19 cellular contexts compared by ENCODE assay signal in the genomic region with DNA sequence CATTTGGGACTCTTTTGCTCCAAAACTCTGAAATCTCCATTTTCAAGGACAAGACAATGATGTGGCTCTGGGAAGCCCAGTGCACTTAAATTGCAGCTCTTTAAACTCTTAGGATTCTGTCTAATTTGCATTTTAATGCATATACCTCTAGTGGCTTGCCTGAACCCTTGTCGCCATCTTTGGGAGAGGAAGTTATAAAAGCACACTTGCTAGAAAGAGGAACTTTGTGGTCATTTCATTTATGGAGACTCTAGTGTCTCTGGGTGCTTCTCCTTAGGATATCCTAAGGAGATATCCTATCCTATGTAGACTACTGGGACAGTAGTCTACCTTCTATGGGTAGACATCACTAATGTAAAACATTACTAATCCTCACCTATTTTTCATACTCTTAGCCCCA.
"Had no signal": no experiment of that assay in that cellular context is flagged by ENCODE, and none has a peak within 500 bp of the region (broad histone marks: within the 10 kb centered on the region; RNA-seq: fewer than 3 reads in every experiment).

No MANE protein-coding gene starts in this region.

- DNase-seq: activated CD4-positive, alpha-beta T cell treated with anti-CD3 and anti-CD28 coated beads for 48 hours; activated CD8-positive, alpha-beta memory T cell treated with anti-CD3 and anti-CD28 coated beads, Interleukin-2, amount 50 U/mL, for 48 hours; activated CD8-positive, alpha-beta T cell treated with anti-CD3 and anti-CD28 coated beads, Interleukin-2, amount 10 ng/mL, durations not matched to agents 7 days and 5 days; activated naive CD4-positive, alpha-beta T cell; aorta; dorsolateral prefrontal cortex; glutamatergic neuron; left colon; mucosa of descending colon; naive thymus-derived CD8-positive, alpha-beta T cell; retina; stimulated activated CD4-positive, alpha-beta T cell treated with anti-CD3 and anti-CD28 coated beads, Interleukin-15, amount 100 ng/mL, for 24 hours; stimulated activated CD4-positive, alpha-beta T cell treated with anti-CD3 and anti-CD28 coated beads, Interleukin-4, amount 100 ng/mL, for 24 hours; stimulated activated naive CD8-positive, alpha-beta T cell treated with anti-CD3 and anti-CD28 coated beads, Interleukin-15, amount 100 ng/mL, for 72 hours; WERI-Rb-1 had no signal

- ATAC-seq: activated CD8-positive, alpha-beta T cell treated with anti-CD3 and anti-CD28 coated beads, Interleukin-2, amount 10 ng/mL, durations not matched to agents 7 days and 5 days; left colon; mucosa of descending colon; naive thymus-derived CD8-positive, alpha-beta T cell; stimulated activated naive CD8-positive, alpha-beta T cell treated with anti-CD3 and anti-CD28 coated beads, Interleukin-15, amount 100 ng/mL, for 72 hours had no signal

- H3K27ac ChIP-seq: breast epithelium, dorsolateral prefrontal cortex, esophagus muscularis mucosa, neutrophil, thoracic aorta, WERI-Rb-1 had no signal
